In the genomic region with DNA sequence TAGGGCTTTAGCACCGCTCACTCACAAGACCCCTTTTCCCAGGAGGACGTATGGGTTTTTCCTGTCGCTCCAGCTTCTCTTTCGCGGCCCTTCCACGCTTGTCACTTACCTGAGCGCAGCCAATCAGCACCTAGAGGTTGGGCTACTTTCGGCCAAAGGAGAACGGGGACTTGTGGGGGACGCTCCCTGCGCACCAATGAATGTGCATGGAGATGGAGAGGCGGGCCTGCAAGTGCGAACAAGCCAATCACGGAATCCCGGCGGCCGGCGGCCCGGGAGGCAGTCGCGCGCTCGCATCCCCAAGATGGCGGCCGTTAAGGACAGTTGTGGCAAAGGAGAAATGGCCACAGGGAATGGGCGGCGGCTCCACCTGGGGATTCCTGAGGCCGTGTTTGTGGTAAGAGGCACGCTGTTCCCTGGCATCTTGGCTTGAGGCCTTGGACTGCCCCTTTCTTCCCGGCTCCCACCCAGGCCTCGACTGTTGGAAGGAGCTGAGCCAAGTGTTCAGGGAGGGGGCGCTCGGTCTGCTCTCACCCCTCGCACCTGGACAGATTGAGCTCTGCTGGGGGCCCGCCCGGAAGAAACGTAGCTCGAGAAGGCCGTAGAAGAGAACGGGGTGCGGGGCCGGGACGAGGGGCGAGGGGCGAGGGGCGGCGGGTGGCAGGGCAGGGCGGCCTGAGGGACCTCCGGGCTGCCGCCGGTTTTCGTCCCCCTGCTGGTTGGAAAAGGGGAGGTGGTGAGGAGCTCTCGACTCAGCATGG, we compare ENCODE assay signal across 8 cellular contexts. TPM values are rescaled to one million over a fixed set of nuclear protein-coding genes. Genes with fewer than 3 reads are reported as not detected.
DNase-seq lines count a peak whose midpoint lies in the region; ATAC-seq and TF ChIP-seq lines count a peak whose summit lies in the region.

A gene with protein sequence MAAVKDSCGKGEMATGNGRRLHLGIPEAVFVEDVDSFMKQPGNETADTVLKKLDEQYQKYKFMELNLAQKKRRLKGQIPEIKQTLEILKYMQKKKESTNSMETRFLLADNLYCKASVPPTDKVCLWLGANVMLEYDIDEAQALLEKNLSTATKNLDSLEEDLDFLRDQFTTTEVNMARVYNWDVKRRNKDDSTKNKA (plus strand): TSS at position 282 of the 761 bp plus-strand sequence. CDS start 23 bp downstream, at position 305.

- no peak within 1 kb of the TSS for H3K23ac ChIP-seq in mesendoderm (ENCODE audit: low read length)

- BruUV-seq in Calu3 (replicated peaks; lab: Mats Ljungman, UMichigan), result no TSS peak

- peak within 1 kb of the TSS; percentile 95 for H3K56ac ChIP-seq in mesendoderm (ENCODE audit: low read length)

- H3K36me3 ChIP-seq in HUES48 (ENCODE audit: control insufficient read depth, insufficient read depth, low read length), result peaks cover 12% of the 10 kb centered on the region
- H3K36me3 ChIP-seq in NT2/D1 (ENCODE audit: insufficient read depth, insufficient read length, low read length), result peaks cover 9% of the 10 kb centered on the region
- H3K36me3 ChIP-seq in endodermal cell (ENCODE audit: control insufficient read depth, insufficient read depth, low read length), result peaks cover 15% of the 10 kb centered on the region
- no peaks in the 10 kb centered on the region for H3K36me3 ChIP-seq in mesendoderm (ENCODE audit: control insufficient read depth, insufficient read depth, low read length)

- H3K27me3 ChIP-seq in HUES48 (ENCODE audit: control insufficient read depth, insufficient read depth, low read length) (no peaks in the 10 kb centered on the region), NT2/D1 (ENCODE audit: insufficient read depth, insufficient read length) (no peaks in the 10 kb centered on the region), endodermal cell (ENCODE audit: control insufficient read depth, insufficient read depth, low read length, poor library complexity, severe bottlenecking) (no peaks in the 10 kb centered on the region), mesendoderm (ENCODE audit: insufficient read depth, low read length, poor library complexity) (no peaks in the 10 kb centered on the region)

- H3K9ac ChIP-seq in HUES48 (ENCODE audit: low read depth, low read length), result peak within 1 kb of the TSS; percentile 94
- H3K9ac ChIP-seq in NT2/D1 (ENCODE audit: insufficient read length, low read depth), result peak within 1 kb of the TSS; percentile 90
- H3K9ac ChIP-seq in endodermal cell (ENCODE audit: extremely low read depth, low read length, poor library complexity, severe bottlenecking), result peak within 1 kb of the TSS; percentile 81
- peak within 1 kb of the TSS; percentile 88 for H3K9ac ChIP-seq in mesendoderm (ENCODE audit: low read length)

- no peaks in the 10 kb centered on the region for H3K27me3 Mint-ChIP-seq in Calu3 (ENCODE audit: unreplicated experiment)
- H3K27me3 Mint-ChIP-seq in endodermal cell (ENCODE audit: insufficient read depth), result peaks cover 6% of the 10 kb centered on the region

- no peak within 1 kb of the TSS for H4K5ac ChIP-seq in mesendoderm (ENCODE audit: low read length)

- H3K18ac ChIP-seq in mesendoderm (ENCODE audit: low read length), result peak within 1 kb of the TSS; percentile 98

- peaks cover 51% of the 10 kb centered on the region for H3K9me3 ChIP-seq in HUES48 (ENCODE audit: control insufficient read depth, insufficient read depth, low read length)
- H3K9me3 ChIP-seq in NT2/D1 (ENCODE audit: insufficient read depth, low read length), result 0 out of 2 replicates have a peak, but pooled peaks cover 1% of the 10 kb centered on the region
- H3K9me3 ChIP-seq in endodermal cell (ENCODE audit: control insufficient read depth, low read length), result peaks cover under 1% of the 10 kb centered on the region

- intact Hi-C loops in Calu3 (cut with micrococcal nuclease; ENCODE audit: unreplicated experiment), result loop anchor here (5.0 to 10.0 kb wide), 2 partner anchors 122 to 234 kb away; no protein-coding TSS in a partner anchor

- ATAC-seq in GM21390 (IDR thresholded peaks at IDR 0.05; ENCODE audit: unreplicated experiment), result peak; percentile 95

- peak within 1 kb of the TSS; percentile 84 for H3K4me3 Mint-ChIP-seq in Calu3 (ENCODE audit: low read depth, unreplicated experiment)
- peak within 1 kb of the TSS; percentile 83 for H3K4me3 Mint-ChIP-seq in endodermal cell

- H3K4me1 Mint-ChIP-seq in Calu3 (ENCODE audit: low read depth, unreplicated experiment), result peaks cover 8% of the 10 kb centered on the region
- H3K4me1 Mint-ChIP-seq in endodermal cell, result peaks cover 17% of the 10 kb centered on the region

- H4K8ac ChIP-seq in mesendoderm (ENCODE audit: low read depth, low read length), result no peak within 1 kb of the TSS

- H3K4me1 ChIP-seq in HUES48 (ENCODE audit: control insufficient read depth, insufficient read depth, low read length) (no peaks in the 10 kb centered on the region), NT2/D1 (ENCODE audit: insufficient read depth, insufficient read length) (no peaks in the 10 kb centered on the region), endodermal cell (ENCODE audit: control insufficient read depth, insufficient read depth, low read length) (peaks cover 3% of the 10 kb centered on the region), mesendoderm (ENCODE audit: control insufficient read depth, low read depth, low read length) (no peaks in the 10 kb centered on the region)

- H3K9me3 Mint-ChIP-seq in Calu3 (ENCODE audit: low read depth, unreplicated experiment), result no peaks in the 10 kb centered on the region
- peaks cover 34% of the 10 kb centered on the region for H3K9me3 Mint-ChIP-seq in endodermal cell

- H3K79me1 ChIP-seq in mesendoderm (ENCODE audit: low read length), result no peaks in the 10 kb centered on the region

- peak within 1 kb of the TSS; percentile 70 for H3K4ac ChIP-seq in mesendoderm (ENCODE audit: low read depth, low read length)

- H3K36me3 Mint-ChIP-seq in Calu3 (ENCODE audit: insufficient read depth, unreplicated experiment), result peaks cover 30% of the 10 kb centered on the region
- peaks cover 12% of the 10 kb centered on the region for H3K36me3 Mint-ChIP-seq in endodermal cell (ENCODE audit: low read depth)

- no peak within 1 kb of the TSS for H2AK5ac ChIP-seq in mesendoderm (ENCODE audit: low read length)

- H2BK120ac ChIP-seq in mesendoderm (ENCODE audit: low read depth, low read length), result no peak within 1 kb of the TSS

- 0% methylated on average over 10 to 53 of the region's 53 CpGs for WGBS in endodermal cell (ENCODE audit: insufficient coverage in 1 of 2, insufficient read length in 1 of 2), 2 experiments
- no CpG with 5 or more reads among the region's 53 CpGs for WGBS in mesendoderm (ENCODE audit: extremely low coverage, insufficient coverage, low lambda C conversion rate)

- peaks cover 17% of the 10 kb centered on the region for H3K79me2 ChIP-seq in mesendoderm (ENCODE audit: control insufficient read depth, insufficient read depth, low read length)

- peak within 1 kb of the TSS; percentile 90 for H3K27ac ChIP-seq in HUES48 (ENCODE audit: low read depth, low read length)
- peak within 1 kb of the TSS; percentile 85 for H3K27ac ChIP-seq in endodermal cell (ENCODE audit: low read depth, low read length)
- peak within 1 kb of the TSS; percentile 83 for H3K27ac ChIP-seq in mesendoderm (ENCODE audit: low read depth, low read length)

- H2BK5ac ChIP-seq in mesendoderm (ENCODE audit: low read length), result no peak within 1 kb of the TSS

- H3K27ac Mint-ChIP-seq in Calu3 (ENCODE audit: unreplicated experiment), result peak within 1 kb of the TSS; percentile 67
- H3K27ac Mint-ChIP-seq in endodermal cell, result peak within 1 kb of the TSS; percentile 87

- TF ChIP-seq CTCF in Calu3 (IDR thresholded peaks at IDR 0.05; ENCODE audit: unreplicated experiment) (peak; percentile 56), endodermal cell (conservative IDR thresholded peaks at IDR 0.05) (peak; percentile 70)

- CTCF ChIA-PET in Calu3 (lab: Charles Lee), result interaction anchor here (0.8 to 1.4 kb wide), 4 partner anchors 9 to 299 kb away, joined by 3 to 4 read pairs (median 4); no protein-coding TSS in a partner anchor

- H2BK15ac ChIP-seq in mesendoderm (replicated peaks; ENCODE audit: low read depth), result no peak within 1 kb of the TSS

- DNase-seq in Calu3, result peak; percentile 91
- peak; percentile 80 for DNase-seq in NT2/D1 (ENCODE audit: low read depth, low spot score)
- DNase-seq in activated CD8-positive, alpha-beta memory T cell treated with anti-CD3 and anti-CD28 coated beads, Interleukin-2, amount 50 U/mL, for 1 hour (ENCODE audit: extremely low read depth), result peak; percentile 53
- DNase-seq in endodermal cell, result peak; percentile 94
- DNase-seq in mesendoderm, result peak; percentile 99
- peak; percentile 62 for DNase-seq in stimulated activated CD8-positive, alpha-beta memory T cell treated with anti-CD3 and anti-CD28 coated beads, Interleukin-15, amount 100 ng/mL, for 1 hour (ENCODE audit: low read depth)

- peak within 1 kb of the TSS; percentile 10 for H3K4me2 ChIP-seq in mesendoderm (ENCODE audit: low read length)

- H3K4me3 ChIP-seq in HUES48 (ENCODE audit: low read depth, low read length) (peak within 1 kb of the TSS; percentile 95), NT2/D1 (ENCODE audit: insufficient read length, low read depth) (peak within 1 kb of the TSS; percentile 61), endodermal cell (ENCODE audit: low read length) (peak within 1 kb of the TSS; percentile 96), mesendoderm (ENCODE audit: low read length) (peak within 1 kb of the TSS; percentile 85)

RNA-seq across cellular contexts. Expression of the gene that starts here (rescaled TPM):
- total RNA-seq in Calu3 (2022) (56.3 and 58.1 TPM in 2 replicates), endodermal cell (10 to 100 TPM; 83.5 to 97.0 TPM)
- 91.5 TPM for polyA plus RNA-seq in endodermal cell (2013, experiment 1 of 2)
- 96.3 TPM for polyA plus RNA-seq in endodermal cell (2013, experiment 2 of 2)
- polyA plus RNA-seq in mesendoderm (2013, experiment 1 of 2), result 58.6 TPM
- 56.9 TPM for polyA plus RNA-seq in mesendoderm (2013, experiment 2 of 2)

Comparison
In these comparisons a context has a peak if more than half of its experiments do, and no peak if none do; other contexts are left out.
1. Peak in every context shown above with its lines: DNase-seq, ATAC-seq, H3K4me3 ChIP-seq and H3K27ac ChIP-seq.